Comparison of ENCODE assay signal across 1 cellular context in genomic region chr6:34526992-34527728, GRCh38.
A peak's percentile ranks its signal among the peaks of the same experiment; 100 is the strongest.
TF ChIP-seq lines count a peak whose summit lies in the region.

No MANE protein-coding gene starts in this region.

TF ChIP-seq in H1, 55 proteins besides CTCF, POLR2A, EP300 and RAD21:
- TF ChIP-seq GTF2F1 (IDR thresholded peaks at IDR 0.05; ENCODE audit: borderline replicate concordance, low read depth, low read length) (no peak), MAX (IDR thresholded peaks at IDR 0.05) (peak; percentile 75), KDM4A (IDR thresholded peaks at IDR 0.05; ENCODE audit: low read depth, low read length, severe bottlenecking) (peak; percentile 38), SUZ12 (IDR thresholded peaks at IDR 0.05; ENCODE audit: low read length) (no peak), RFX5 (IDR thresholded peaks at IDR 0.05; ENCODE audit: borderline replicate concordance, low read depth, low read length) (no peak), JUND (IDR thresholded peaks at IDR 0.05; ENCODE audit: low read length) (peak; percentile 59; the same call in 1 of the 2 replicates), SIN3A (conservative IDR thresholded peaks at IDR 0.05 in 1 of 2, IDR thresholded peaks at IDR 0.05 in 1 of 2; ENCODE audit: low read depth in 1 of 2, low read length in 2 of 2) (peak in 1 of 2 experiments; percentile 59; a peak in 1 of 4 replicates), CREB1 (IDR thresholded peaks at IDR 0.05) (peak; percentile 87), E2F6 (IDR thresholded peaks at IDR 0.05) (peak; percentile 76), POU5F1 (IDR thresholded peaks at IDR 0.05; ENCODE audit: low read depth, low read length) (no peak), TAF1 (IDR thresholded peaks at IDR 0.05; ENCODE audit: low read depth, low read length) (0 out of 2 replicates have a peak, but pooled peaks have one; percentile 21), TBP (IDR thresholded peaks at IDR 0.05; ENCODE audit: low read depth, low read length) (peak; percentile 78; the same call in 1 of the 2 replicates), POLR2AphosphoS5 (IDR thresholded peaks at IDR 0.05; ENCODE audit: low read depth, low read length) (peak; percentile 75; the same call in 1 of the 2 replicates), ASH2L (IDR thresholded peaks at IDR 0.05; ENCODE audit: low read length) (peak; percentile 40)
